Comparison of ENCODE assay signal across 19 cellular contexts in genomic region chr5:55063899-55064298, GRCh38. TPM values are rescaled to one million over a fixed set of nuclear protein-coding genes. Genes with fewer than 3 reads are reported as not detected.
A peak's percentile ranks its signal among the peaks of the same experiment; 100 is the strongest.
DNase-seq lines count a peak whose midpoint lies in the region; ATAC-seq and TF ChIP-seq lines count a peak whose summit lies in the region.
"Had no signal": no experiment of that assay in that cellular context is flagged by ENCODE, and none has a peak within 500 bp of the region (broad histone marks: within the 10 kb centered on the region; RNA-seq: fewer than 3 reads in every experiment).

No MANE protein-coding gene starts in this region.

- H3K4me1 ChIP-seq in Loucy (ENCODE audit: insufficient read depth, low read length, poor library complexity, severe bottlenecking) (peaks cover 51% of the 10 kb centered on the region), esophagus squamous epithelium (no peaks in the 10 kb centered on the region)
- H3K4me1 ChIP-seq: gastrocnemius medialis, testis had no signal

- intact Hi-C loops in natural killer cell (cut with micrococcal nuclease) (loop anchor here (2.0 to 5.0 kb wide), 3 partner anchors 42 to 417 kb away; partner anchors contain the start of gene GZMK), esophagus squamous epithelium (cut with DNase I) (no loop called here)

- peak overlapping the region; percentile 95 to 96 for H3K27ac Mint-ChIP-seq in natural killer cell
- H3K27ac Mint-ChIP-seq: IgD-negative memory B cell had no signal

- no peaks in the 10 kb centered on the region for H3K79me2 ChIP-seq in Loucy (ENCODE audit: insufficient read depth, low read length)

- H3K36me3 ChIP-seq in Loucy (ENCODE audit: insufficient read depth, low read length) (no peaks in the 10 kb centered on the region), esophagus squamous epithelium (no peaks in the 10 kb centered on the region)
- H3K36me3 ChIP-seq: gastrocnemius medialis, WERI-Rb-1 had no signal

- no peak overlapping the region for H3K4me3 ChIP-seq in Loucy (ENCODE audit: low read length, poor library complexity, severe bottlenecking)
- H3K4me3 ChIP-seq in esophagus squamous epithelium: no peak overlapping the region
- H3K4me3 ChIP-seq: gastrocnemius medialis, testis had no signal

- no peaks in the 10 kb centered on the region for H3K9me3 Mint-ChIP-seq in natural killer cell

- no peaks in the 10 kb centered on the region for H3K27me3 ChIP-seq in Loucy (ENCODE audit: insufficient read depth, low read length, poor library complexity, severe bottlenecking)
- H3K27me3 ChIP-seq in esophagus squamous epithelium: peaks cover 0 to 4% (median 0%) of the 10 kb centered on the region in 4 donors
- H3K27me3 ChIP-seq: gastrocnemius medialis, testis had no signal

- H3K36me3 Mint-ChIP-seq in natural killer cell: no peaks in the 10 kb centered on the region
- H3K36me3 Mint-ChIP-seq: IgD-negative memory B cell had no signal

- ATAC-seq in natural killer cell: no peak
- ATAC-seq: gastrocnemius medialis, left cardiac atrium had no signal

- peak; percentile 30 for DNase-seq in Daoy (ENCODE audit: low read depth)
- peak; percentile 11 for DNase-seq in astrocyte of the hippocampus (ENCODE audit: low read depth, low spot score)
- DNase-seq in natural killer cell: no peak
- no peak for DNase-seq in iPS-NIHi7 (ENCODE audit: extremely low spot score)
- no peak for DNase-seq in NCI-H128 (lab: John Stamatoyannopoulos, UW; ENCODE audit: unreplicated experiment)
- no peak for DNase-seq in esophagus squamous epithelium (lab: John Stamatoyannopoulos, UW)
- DNase-seq: aorta, DMS 273 treated with DMSO at 0.1 percent for 48 hours, gastrocnemius medialis, left cardiac atrium, NCI-H187 treated with DMSO at 0.1 percent for 48 hours, NCI-H446 treated with DMSO at 0.1 percent for 48 hours, testis, WERI-Rb-1 had no signal

- H3K27ac ChIP-seq in esophagus squamous epithelium: no peak overlapping the region
- H3K27ac ChIP-seq: gastrocnemius medialis, RWPE1, testis, WERI-Rb-1 had no signal

- peaks cover 72 to 84% of the 10 kb centered on the region in 2 donors for H3K4me1 Mint-ChIP-seq in natural killer cell

- H3K9ac ChIP-seq in Loucy (ENCODE audit: low read depth, low read length, poor library complexity, severe bottlenecking): no peak overlapping the region

- WGBS in esophagus squamous epithelium, 2 donors: 62 to 63% methylated on average over 2 of the region's 2 CpGs

- H3K9me3 ChIP-seq in Loucy (ENCODE audit: insufficient read depth, low read depth, low read length) (no peaks in the 10 kb centered on the region), esophagus squamous epithelium (no peaks in the 10 kb centered on the region)
- H3K9me3 ChIP-seq: gastrocnemius medialis, testis had no signal

- TF ChIP-seq CTCF in Loucy (conservative IDR thresholded peaks at IDR 0.05; ENCODE audit: low read length) (no peak), natural killer cell (IDR thresholded peaks at IDR 0.05) (no peak), esophagus squamous epithelium (IDR thresholded peaks at IDR 0.05) (no peak)

- no peaks in the 10 kb centered on the region for H3K27me3 Mint-ChIP-seq in natural killer cell (ENCODE audit: low read depth in 2 of 2)

- H3K4me2 ChIP-seq in Loucy (ENCODE audit: low read depth, low read length, poor library complexity, severe bottlenecking): peak overlapping the region; percentile 87

- TF ChIP-seq POLR2A in esophagus squamous epithelium (IDR thresholded peaks at IDR 0.05): no peak

- peak overlapping the region; percentile 52 for H3K4me3 Mint-ChIP-seq in natural killer cell
- H3K4me3 Mint-ChIP-seq: IgD-negative memory B cell had no signal

- H3K9me2 ChIP-seq in Loucy (replicated peaks; ENCODE audit: low read depth, low read length): no peaks in the 10 kb centered on the region

- no peak overlapping the region for H2AFZ ChIP-seq in Loucy (ENCODE audit: low read length)

- H3F3A ChIP-seq in Loucy (ENCODE audit: low read depth): no peaks in the 10 kb centered on the region

- no peaks in the 10 kb centered on the region for H4K20me1 ChIP-seq in Loucy (ENCODE audit: insufficient read depth, low read length, poor library complexity, severe bottlenecking)

RNA-seq across cellular contexts. Expression of gene GZMA, which starts 38.5 kb away (rescaled TPM):
- 1.8 TPM in 1 of 2 replicates, not detected in the other for total RNA-seq in Daoy (2014; rRNA removed; shearing (Covaris generic))
- 100 to 1,000 TPM; 530 to 621 (median 590) TPM for total RNA-seq in natural killer cell
- total RNA-seq in esophagus squamous epithelium: 1 to 10 TPM; 2.0 to 6.7 (median 3.0) TPM
- total RNA-seq: gastrocnemius medialis, H1 had no signal

RNA-seq across cellular contexts. Expression of gene GZMK, which starts 39.8 kb away (rescaled TPM):
- total RNA-seq in Daoy (2014; rRNA removed; shearing (Covaris generic)): not detected in 2 replicates
- 10 to 100 TPM; 24.5 to 40.9 (median 30.3) TPM for total RNA-seq in natural killer cell
- 1 to 10 TPM in 1 of 4 donors, under 1 TPM in 3; 0.19 to 1.9 (median 0.56) TPM for total RNA-seq in esophagus squamous epithelium
- total RNA-seq: H1, pulmonary artery endothelial cell had no signal

Comparison
In these comparisons a context has a peak if more than half of its experiments do, and no peak if none do; other contexts are left out.
1. DNase-seq: peak in Daoy (single experiment) and astrocyte of the hippocampus (single experiment); none in natural killer cell (single experiment), iPS-NIHi7 (single experiment), NCI-H128 (single experiment) and esophagus squamous epithelium (single experiment).
2. RNA of gene GZMA, which starts 38.5 kb away (total RNA-seq): 530 to 621 TPM in natural killer cell; 2.0 to 6.7 TPM in esophagus squamous epithelium and 1.8 TPM in Daoy; every median in the first group is over 10 times any median in the second.
3. RNA of gene GZMK, which starts 39.8 kb away (total RNA-seq): 24.5 to 40.9 TPM in natural killer cell; 0.19 to 1.9 TPM in esophagus squamous epithelium and not detected in Daoy; every median in the first group is over 4 times any median in the second.